ENCODE assay signal across 15 cellular contexts in genomic region chrX:45134303-45134702, GRCh38.
DNase-seq lines count a peak whose midpoint lies in the region; TF ChIP-seq lines count a peak whose summit lies in the region.
"Had no signal": no experiment of that assay in that cellular context is flagged by ENCODE, and none has a peak within 500 bp of the region (broad histone marks: within the 10 kb centered on the region; RNA-seq: fewer than 3 reads in every experiment).

No MANE protein-coding gene starts in this region.

- no peaks in the 10 kb centered on the region for H3K27me3 ChIP-seq in liver (ENCODE audit: control insufficient read depth in 4 of 4, insufficient read depth in 4 of 4, low read length in 3 of 4)
- no peaks in the 10 kb centered on the region for H3K27me3 ChIP-seq in testis

- no peak overlapping the region for H3K9ac ChIP-seq in liver (ENCODE audit: low read depth in 1 of 2, low read length in 2 of 2)

- no peak for TF ChIP-seq CTCF in liver (IDR thresholded peaks at IDR 0.05; ENCODE audit: low read depth, low read length, missing input control)
- TF ChIP-seq CTCF in testis (IDR thresholded peaks at IDR 0.05) = no peak

- H3K9me3 ChIP-seq in liver (ENCODE audit: control insufficient read depth in 4 of 4, low read length in 3 of 4) = no peaks in the 10 kb centered on the region
- H3K9me3 ChIP-seq in testis = no peaks in the 10 kb centered on the region

- H3K27ac ChIP-seq in liver (ENCODE audit: low read depth in 1 of 2, low read length in 2 of 2) (no peak overlapping the region), testis (no peak overlapping the region)
- H3K27ac ChIP-seq: 22Rv1, psoas muscle had no signal

- no peak overlapping the region for H3K4me3 ChIP-seq in liver (ENCODE audit: low read depth in 1 of 3, low read length in 3 of 3)
- no peak overlapping the region for H3K4me3 ChIP-seq in testis
- H3K4me3 ChIP-seq: psoas muscle had no signal

- TF ChIP-seq POLR2A in testis (IDR thresholded peaks at IDR 0.05) = no peak

- WGBS in liver = 84% methylated on average over 7 of the region's 7 CpGs
- 27 to 53% methylated on average over 5 to 7 of the region's 7 CpGs for WGBS in testis, 2 donors

- H3K4me1 ChIP-seq in liver (ENCODE audit: control insufficient read depth in 4 of 4, insufficient read depth in 4 of 4, low read length in 3 of 4) = no peaks in the 10 kb centered on the region
- H3K4me1 ChIP-seq in testis = no peaks in the 10 kb centered on the region
- H3K4me1 ChIP-seq: psoas muscle had no signal

- DNase-seq in NCI-H146 (lab: John Stamatoyannopoulos, UW) (peak; percentile 2), NCI-H146 treated with DMSO at 0.1 percent for 48 hours (lab: John Stamatoyannopoulos, UW; ENCODE audit: unreplicated experiment) (no peak), epidermal melanocyte (ENCODE audit: insufficient read length, low spot score) (peak; percentile 20), testis (peak; percentile 85), NCI-H345 treated with DMSO at 0.1 percent for 48 hours (lab: John Stamatoyannopoulos, UW; ENCODE audit: unreplicated experiment) (no peak), NCI-H526 (lab: John Stamatoyannopoulos, UW) (no peak)
- no peak for DNase-seq in stimulated activated CD4-positive, alpha-beta T cell treated with anti-CD3 and anti-CD28 coated beads, Interleukin-2, amount 100 ng/mL, for 48 hours
- DNase-seq: activated CD4-positive, CD25-positive, alpha-beta regulatory T cell treated with anti-CD3 and anti-CD28 coated beads, Interleukin-2, amount 50 U/mL, for 72 hours; activated T-cell treated with anti-CD3 and anti-CD28 coated beads for 4 hours; MV-4-11; NCI-H2171 treated with DMSO at 0.1 percent for 48 hours; psoas muscle; stimulated activated CD4-positive, alpha-beta T cell treated with anti-CD3 and anti-CD28 coated beads, Interleukin-2, amount 100 ng/mL, for 24 hours had no signal

- no peak for TF ChIP-seq RAD21 in liver (IDR thresholded peaks at IDR 0.05)

- H3K36me3 ChIP-seq in liver (ENCODE audit: control insufficient read depth in 4 of 4, insufficient read depth in 3 of 4, low read depth in 1 of 4, low read length in 3 of 4) (no peaks in the 10 kb centered on the region), testis (ENCODE audit: low read depth, missing control alignments) (no peaks in the 10 kb centered on the region)

- intact Hi-C loops in testis (cut with DNase I; ENCODE audit: low total_unique reads) = no loop called here

TF ChIP-seq in liver, 16 proteins besides CTCF, POLR2A, EP300 and RAD21:
- TF ChIP-seq NR2F2 (IDR thresholded peaks at IDR 0.05) (peak; percentile 23), REST (IDR thresholded peaks at IDR 0.05) (no peak)

Comparison
In these comparisons a context has a peak if more than half of its experiments do, and no peak if none do; other contexts are left out.
1. DNase-seq: peak in NCI-H146 (single experiment), epidermal melanocyte (single experiment) and testis (single experiment); none in NCI-H146 treated with DMSO at 0.1 percent for 48 hours (single experiment), stimulated activated CD4-positive, alpha-beta T cell treated with anti-CD3 and anti-CD28 coated beads, Interleukin-2, amount 100 ng/mL, for 48 hours (0 of 2), NCI-H345 treated with DMSO at 0.1 percent for 48 hours (single experiment) and NCI-H526 (0 of 2).